16 cellular contexts compared by ENCODE assay signal in the genomic region with DNA sequence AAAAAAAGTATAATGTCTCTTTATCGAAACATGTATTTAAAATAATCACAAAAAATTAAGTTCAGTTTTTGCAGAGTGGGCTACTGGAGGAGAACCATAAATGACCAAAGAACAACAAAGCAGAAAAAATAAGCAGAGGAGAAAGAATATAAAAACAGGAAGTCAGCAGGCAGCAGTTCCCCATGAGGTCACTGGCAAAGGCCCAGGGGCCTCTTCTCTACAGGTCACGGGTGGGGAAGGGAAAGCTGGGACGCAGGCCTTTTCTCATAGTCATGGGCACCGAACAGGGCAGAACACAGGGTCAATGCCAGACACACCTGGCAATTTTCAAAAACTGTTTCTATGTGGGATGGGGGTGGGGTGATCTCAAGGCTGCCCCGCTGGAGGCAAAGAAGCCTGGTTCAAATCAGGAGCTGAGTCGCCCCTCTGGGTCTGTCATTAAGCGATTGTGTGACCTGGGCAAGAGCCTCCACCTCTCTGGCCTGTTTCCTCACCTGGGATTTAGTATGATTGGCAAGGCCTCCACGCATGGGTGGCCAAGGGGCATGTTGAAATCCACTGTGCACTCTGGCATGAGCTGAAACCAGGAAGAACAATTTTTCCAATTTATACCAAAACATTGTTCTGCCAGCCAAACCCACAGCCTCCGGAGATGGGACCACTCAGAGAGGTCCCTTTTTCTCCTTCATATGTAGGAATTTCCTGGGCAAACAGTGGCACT. TPM values are rescaled to one million over a fixed set of nuclear protein-coding genes. Genes with fewer than 3 reads are reported as not detected.
A peak's percentile ranks its signal among the peaks of the same experiment; 100 is the strongest.
DNase-seq lines count a peak whose midpoint lies in the region; ATAC-seq and TF ChIP-seq lines count a peak whose summit lies in the region.
"Had no signal": no experiment of that assay in that cellular context is flagged by ENCODE, and none has a peak within 500 bp of the region (broad histone marks: within the 10 kb centered on the region; RNA-seq: fewer than 3 reads in every experiment).

No MANE protein-coding gene starts in this region.

- TF ChIP-seq EP300 in Ishikawa (IDR thresholded peaks at IDR 0.05; ENCODE audit: borderline replicate concordance) = peak; percentile 61; the same call in 1 of the 2 replicates

- peak; percentile 54 to 59 for ATAC-seq in right cardiac atrium
- no peak for ATAC-seq in T-cell (replicated peaks in 1 of 4)
- ATAC-seq: esophagus mucosa, GM23338 had no signal

- whole genome bisulfite sequencing in right cardiac atrium = 67% methylated on average over 9 of the region's 9 CpGs

- H3K27me3 ChIP-seq in ascending aorta (no peaks in the 10 kb centered on the region), right cardiac atrium (ENCODE audit: control insufficient read depth, insufficient read depth) (no peaks in the 10 kb centered on the region)

- CTCF ChIA-PET in T-cell (lab: Charles Lee) = no interaction called here

- no peak overlapping the region for H3K27ac Mint-ChIP-seq in T-cell
- H3K27ac Mint-ChIP-seq: GM23338 had no signal

- H3K9me3 ChIP-seq in ascending aorta = no peaks in the 10 kb centered on the region
- H3K9me3 ChIP-seq in right cardiac atrium (ENCODE audit: control insufficient read depth, low read length) = no peaks in the 10 kb centered on the region
- H3K9me3 ChIP-seq: thoracic aorta had no signal

- no peak for TF ChIP-seq CTCF in ascending aorta (IDR thresholded peaks at IDR 0.05)

- POLR2A ChIA-PET in T-cell (lab: Charles Lee) = no interaction called here

- peaks cover 0 to 9% of the 10 kb centered on the region in 2 donors for H3K4me1 ChIP-seq in ascending aorta
- peaks cover 5% of the 10 kb centered on the region for H3K4me1 ChIP-seq in right cardiac atrium (ENCODE audit: control insufficient read depth, insufficient read depth, low read length)

- TF ChIP-seq RAD21 in Ishikawa (IDR thresholded peaks at IDR 0.05; ENCODE audit: low read depth) = no peak

- DNase-seq in ascending aorta (ENCODE audit: low spot score in 2 of 2) (peak; percentile 33 to 71), right cardiac atrium (peak; percentile 55 to 87 (median 80)), smooth muscle cell of the brain vasculature (ENCODE audit: low read depth, low spot score) (peak; percentile 70), DMS114 treated with DMSO at 0.1 percent for 48 hours (lab: John Stamatoyannopoulos, UW; ENCODE audit: unreplicated experiment) (no peak), NCI-H1436 treated with DMSO at 0.1 percent for 48 hours (lab: John Stamatoyannopoulos, UW) (no peak), T-cell (no peak)
- DNase-seq in effector CD8-positive, alpha-beta T cell (lab: John Stamatoyannopoulos, UW) = no peak
- DNase-seq: Calu3; NCI-H187 treated with DMSO at 0.1 percent for 48 hours; SHP77 treated with DMSO at 0.1 percent for 48 hours; stimulated activated CD4-positive, alpha-beta T cell treated with anti-CD3 and anti-CD28 coated beads, Interleukin-2, amount 100 ng/mL, for 48 hours had no signal

- H3K4me3 ChIP-seq in ascending aorta = no peak overlapping the region
- H3K4me3 ChIP-seq in right cardiac atrium (ENCODE audit: low read length) = no peak overlapping the region
- H3K4me3 ChIP-seq: GM23338, thoracic aorta had no signal

- no peak overlapping the region for H3K4me3 Mint-ChIP-seq in T-cell
- H3K4me3 Mint-ChIP-seq: GM23338 had no signal

- H3K36me3 ChIP-seq in ascending aorta = no peaks in the 10 kb centered on the region
- H3K36me3 ChIP-seq: thoracic aorta had no signal

- H3K36me3 Mint-ChIP-seq in T-cell = no peaks in the 10 kb centered on the region

- H3K9me3 Mint-ChIP-seq in T-cell = no peaks in the 10 kb centered on the region
- H3K9me3 Mint-ChIP-seq: GM23338 had no signal

- peaks cover 0 to 5% (median 5%) of the 10 kb centered on the region in 3 donors for H3K4me1 Mint-ChIP-seq in T-cell
- H3K4me1 Mint-ChIP-seq: GM23338 had no signal

- peak overlapping the region; percentile 47 to 54 for H3K27ac ChIP-seq in ascending aorta
- H3K27ac ChIP-seq in right cardiac atrium (ENCODE audit: low read length) = no peak overlapping the region

- H3K27me3 Mint-ChIP-seq in T-cell = peaks cover 0 to 12% of the 10 kb centered on the region in 2 donors

- intact Hi-C loops in ascending aorta (cut with DNase I) = no loop called here
- intact Hi-C loops in right cardiac atrium (cut with DNase I) = loop anchor here in 1 of 4 donors (5.0 kb wide), 1 partner anchor 125 kb away; no protein-coding TSS in a partner anchor

TF ChIP-seq in Ishikawa, 13 proteins besides CTCF, POLR2A, EP300 and RAD21:
- TF ChIP-seq TCF12 (IDR thresholded peaks at IDR 0.05; ENCODE audit: low read depth) (no peak), FOXM1 (IDR thresholded peaks at IDR 0.05; ENCODE audit: borderline replicate concordance, low read depth) (0 out of 2 replicates have a peak, but pooled peaks have one; percentile 31), CREB1 (IDR thresholded peaks at IDR 0.05; ENCODE audit: low read depth) (no peak), REST (IDR thresholded peaks at IDR 0.05; ENCODE audit: low read depth) (no peak), EGR1 (IDR thresholded peaks at IDR 0.05) (no peak), TAF1 (IDR thresholded peaks at IDR 0.05; ENCODE audit: low read depth) (0 out of 2 replicates have a peak, but pooled peaks have one; percentile 20), USF1 (IDR thresholded peaks at IDR 0.05) (no peak), YY1 (IDR thresholded peaks at IDR 0.05; ENCODE audit: low read depth) (no peak), ZBTB7A (IDR thresholded peaks at IDR 0.05; ENCODE audit: low read depth) (no peak; the same call in 1 of the 2 replicates), TEAD4 (IDR thresholded peaks at IDR 0.05) (peak; percentile 59), CEBPB (IDR thresholded peaks at IDR 0.05) (peak; percentile 87), NFIC (IDR thresholded peaks at IDR 0.05) (peak; percentile 34; the same call in 1 of the 2 replicates)
- TF ChIP-seq, protein P1, sequence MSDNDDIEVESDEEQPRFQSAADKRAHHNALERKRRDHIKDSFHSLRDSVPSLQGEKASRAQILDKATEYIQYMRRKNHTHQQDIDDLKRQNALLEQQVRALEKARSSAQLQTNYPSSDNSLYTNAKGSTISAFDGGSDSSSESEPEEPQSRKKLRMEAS (IDR thresholded peaks at IDR 0.05) = no peak
TF ChIP-seq in Ishikawa: peak in this region for 5.

RNA-seq across cellular contexts. Expression of gene UACA, which starts 43.8 kb away (rescaled TPM):
- total RNA-seq in ascending aorta = 34.0 TPM
- 10 to 100 TPM; 29.7 to 61.6 (median 48.5) TPM for total RNA-seq in right cardiac atrium
- polyA plus RNA-seq in right cardiac atrium = 28.9 TPM
- total RNA-seq in T-cell = 1 to 10 TPM in 1 of 5 donors, under 1 TPM in 4; 0.08 to 1.3 (median 0.70) TPM

RNA-seq across cellular contexts. Expression of gene LARP6, which starts 46.8 kb away (rescaled TPM):
- total RNA-seq in ascending aorta (18.7 TPM), right cardiac atrium (10 to 100 TPM; 34.1 to 44.0 (median 38.8) TPM), T-cell (under 1 TPM in 2 of 5 donors, not detected in 3; 0.41 to 0.49 TPM)
- polyA plus RNA-seq in right cardiac atrium = 32.3 TPM
- total RNA-seq: mononuclear cell had no signal

Comparison
In these comparisons a context has a peak if more than half of its experiments do, and no peak if none do; other contexts are left out.
1. DNase-seq: peak in ascending aorta (2 of 2), right cardiac atrium (3 of 3) and smooth muscle cell of the brain vasculature (single experiment); none in effector CD8-positive, alpha-beta T cell (single experiment), DMS114 treated with DMSO at 0.1 percent for 48 hours (single experiment), NCI-H1436 treated with DMSO at 0.1 percent for 48 hours (single experiment) and T-cell (0 of 34).
2. ATAC-seq: peak in right cardiac atrium (2 of 2); none in T-cell (0 of 4).
3. RNA of gene UACA, which starts 43.8 kb away (total RNA-seq): 29.7 to 61.6 TPM in right cardiac atrium and 34.0 TPM in ascending aorta (single experiment); 0.08 to 1.3 TPM in T-cell; every median in the first group is over 10 times any median in the second.
4. RNA of gene LARP6, which starts 46.8 kb away (total RNA-seq): 34.1 to 44.0 TPM in right cardiac atrium and 18.7 TPM in ascending aorta (single experiment); 0.41 to 0.49 TPM in T-cell; every median in the first group is over 10 times any median in the second.